In the genomic region with DNA sequence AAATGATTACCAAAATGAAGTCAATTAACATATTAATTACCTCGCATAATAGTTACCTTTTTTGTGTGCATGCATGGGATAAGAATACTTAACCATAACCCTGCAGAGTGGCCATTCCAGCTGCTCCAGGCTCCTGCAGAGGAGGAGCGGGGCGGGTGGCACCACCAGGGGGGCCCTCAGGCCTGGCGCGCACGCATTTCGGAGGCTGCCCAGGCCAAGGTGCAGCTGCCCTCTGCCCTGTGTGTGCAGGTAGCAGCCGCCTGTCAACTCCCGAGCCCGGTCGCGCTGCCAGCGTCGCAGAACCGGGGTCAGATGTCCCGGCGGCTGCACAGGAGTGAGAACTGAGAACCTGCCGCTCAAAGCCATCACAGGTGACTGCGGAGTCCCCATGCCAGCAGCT, we compare ENCODE assay signal across 16 cellular contexts. TPM values are rescaled to one million over a fixed set of nuclear protein-coding genes. Genes with fewer than 3 reads are reported as not detected.
A peak's percentile ranks its signal among the peaks of the same experiment; 100 is the strongest.
DNase-seq lines count a peak whose midpoint lies in the region; ATAC-seq, FAIRE-seq and TF ChIP-seq lines count a peak whose summit lies in the region.
"Not testable (repeated sequence)": the region's sequence is repeated elsewhere in the genome, so short reads cannot be mapped to it uniquely, and the experiment has no call there.
"Had no signal": no experiment of that assay in that cellular context is flagged by ENCODE, and none has a peak within 500 bp of the region (broad histone marks: within the 10 kb centered on the region; RNA-seq: fewer than 3 reads in every experiment).

No MANE protein-coding gene starts in this region.

- H3K56ac ChIP-seq in H9 (ENCODE audit: insufficient read length, low read depth, low read length), result not testable (repeated sequence)

- H4K91ac ChIP-seq in H9 (ENCODE audit: insufficient read length, low read depth, low read length), result not testable (repeated sequence)

- TF ChIP-seq CTCF in H9 (conservative IDR thresholded peaks at IDR 0.05); esophagus muscularis mucosa (IDR thresholded peaks at IDR 0.05); kidney (IDR thresholded peaks at IDR 0.05; ENCODE audit: borderline replicate concordance, extremely low read depth, insufficient read depth); right lobe of liver (IDR thresholded peaks at IDR 0.05): not testable (repeated sequence)

- H2BK120ac ChIP-seq in H9 (ENCODE audit: low read depth, low read length, poor library complexity, severe bottlenecking), result not testable (repeated sequence)

- not testable (repeated sequence) for H3K4me1 Mint-ChIP-seq in H9; stimulated activated memory B cell treated with anti-CD40 and anti-IgM and Interleukin-4, amounts not matched to agents 10 μg/mL and 1 μg/mL and 100 μg/mL, for 72 hours

- H3K18ac ChIP-seq in H9 (ENCODE audit: insufficient read length, low read depth, low read length), result not testable (repeated sequence)

- H2BK12ac ChIP-seq in H9 (ENCODE audit: insufficient read length, low read depth, low read length), result not testable (repeated sequence)

- not testable (repeated sequence) for TF ChIP-seq EP300 in esophagus muscularis mucosa (IDR thresholded peaks at IDR 0.05)

- H3K9ac ChIP-seq in H9 (ENCODE audit: extremely low read depth, insufficient read length, low read length); kidney (ENCODE audit: low read length in 2 of 2): not testable (repeated sequence)

- not testable (repeated sequence) for H3K79me1 ChIP-seq in H9 (ENCODE audit: insufficient read depth, low read depth, low read length, poor library complexity, severe bottlenecking)

- DNase-seq in H9 (peak; percentile 14), ecto neural progenitor cell (ENCODE audit: low spot score) (peak; percentile 6), esophagus muscularis mucosa (ENCODE audit: extremely low spot score) (peak; percentile 42), kidney (peak; percentile 26), right lobe of liver (peak in 1 of 3 donors; percentile 34), retina (peak; percentile 1)
- not testable (repeated sequence) for DNase-seq in left ventricle myocardium superior

- intact Hi-C loops in esophagus muscularis mucosa (cut with DNase I); left ventricle myocardium superior (cut with micrococcal nuclease); kidney (cut with DNase I); right lobe of liver (cut with DNase I): not testable (repeated sequence)

- not testable (repeated sequence) for H4K8ac ChIP-seq in H9 (replicated peaks; ENCODE audit: insufficient read length, low read depth, low read length)

- ATAC-seq in left ventricle myocardium superior, result peak; percentile 23
- peak in 3 of 4 donors; percentile 21 to 49 (median 37) for ATAC-seq in right lobe of liver
- peak; percentile 31 for ATAC-seq in stimulated activated memory B cell treated with anti-CD40 and anti-IgM and Interleukin-4, amounts not matched to agents 10 μg/mL and 1 μg/mL and 100 μg/mL, for 72 hours

- not testable (repeated sequence) for H3K4me3 ChIP-seq in esophagus muscularis mucosa; kidney (ENCODE audit: low read length in 2 of 2); right lobe of liver

- not testable (repeated sequence) for H3K27me3 ChIP-seq in H9 (ENCODE audit: insufficient read depth, low read length); esophagus muscularis mucosa; right lobe of liver

- not testable (repeated sequence) for H2BK5ac ChIP-seq in H9 (ENCODE audit: insufficient read length, low read length)

- not testable (repeated sequence) for H4K20me1 ChIP-seq in H9 (ENCODE audit: control insufficient read depth, insufficient read depth, insufficient read length)

- H3K27ac ChIP-seq in H9 (ENCODE audit: insufficient read length, low read depth, low read length); esophagus muscularis mucosa (replicated peaks in 1 of 4); kidney (ENCODE audit: low read depth in 2 of 2, low read length in 2 of 2); right lobe of liver: not testable (repeated sequence)

- not testable (repeated sequence) for H3K4me2 ChIP-seq in H9 (ENCODE audit: insufficient read depth, insufficient read length, low read length)

- not testable (repeated sequence) for H3K36me3 ChIP-seq in esophagus muscularis mucosa; kidney (ENCODE audit: control insufficient read depth in 1 of 2, insufficient read depth in 2 of 2, low read length in 2 of 2); right lobe of liver

- H3K36me3 Mint-ChIP-seq in H9 (ENCODE audit: insufficient read depth in 1 of 3, low read depth in 3 of 3); stimulated activated memory B cell treated with anti-CD40 and anti-IgM and Interleukin-4, amounts not matched to agents 10 μg/mL and 1 μg/mL and 100 μg/mL, for 72 hours: not testable (repeated sequence)

- H3K4me3 Mint-ChIP-seq in H9; stimulated activated memory B cell treated with anti-CD40 and anti-IgM and Interleukin-4, amounts not matched to agents 10 μg/mL and 1 μg/mL and 100 μg/mL, for 72 hours: not testable (repeated sequence)

- H3K23me2 ChIP-seq in H9 (ENCODE audit: insufficient read length, low read depth, low read length, poor library complexity, severe bottlenecking), result not testable (repeated sequence)

- not testable (repeated sequence) for H3K79me2 ChIP-seq in H9 (ENCODE audit: insufficient read depth, low read length)

- H3K4me1 ChIP-seq in H9 (ENCODE audit: insufficient read depth, low read length); esophagus muscularis mucosa; kidney (ENCODE audit: control insufficient read depth in 1 of 2, insufficient read depth in 1 of 2, low read depth in 1 of 2, low read length in 2 of 2); right lobe of liver: not testable (repeated sequence)

- H2BK20ac ChIP-seq in H9 (ENCODE audit: low read depth, low read length, poor library complexity, severe bottlenecking), result not testable (repeated sequence)

- not testable (repeated sequence) for FAIRE-seq in kidney (lab: Jason Lieb, UNC)

- H3K27me3 Mint-ChIP-seq in H9 (ENCODE audit: low read depth); stimulated activated memory B cell treated with anti-CD40 and anti-IgM and Interleukin-4, amounts not matched to agents 10 μg/mL and 1 μg/mL and 100 μg/mL, for 72 hours: not testable (repeated sequence)

- H3K23ac ChIP-seq in H9 (ENCODE audit: insufficient read length, low read depth, low read length), result not testable (repeated sequence)

- not testable (repeated sequence) for H3K9me3 ChIP-seq in H9 (ENCODE audit: control insufficient read depth, low read depth, low read length); esophagus muscularis mucosa; kidney (ENCODE audit: control insufficient read depth in 1 of 2, low read length in 2 of 2); right lobe of liver

- H2BK15ac ChIP-seq in H9 (ENCODE audit: low read depth, low read length), result not testable (repeated sequence)

- not testable (repeated sequence) for H4K5ac ChIP-seq in H9 (ENCODE audit: insufficient read length, low read depth, low read length)

- no CpG with 5 or more reads among the region's 19 CpGs for WGBS in H9 (ENCODE audit: extremely low coverage, insufficient read length, low lambda C conversion rate)
- 54% methylated on average over 6 of the region's 19 CpGs for whole genome bisulfite sequencing in esophagus muscularis mucosa
- WGBS in right lobe of liver (ENCODE audit: insufficient coverage, low coverage, low lambda C conversion rate, missing lambda C conversion rate), result 80% methylated on average over 1 of the region's 19 CpGs

- not testable (repeated sequence) for H2AFZ ChIP-seq in H9 (ENCODE audit: low read length)

- not testable (repeated sequence) for H3K14ac ChIP-seq in H9 (ENCODE audit: insufficient read depth, low read length)

- not testable (repeated sequence) for H3K27ac Mint-ChIP-seq in H9; stimulated activated memory B cell treated with anti-CD40 and anti-IgM and Interleukin-4, amounts not matched to agents 10 μg/mL and 1 μg/mL and 100 μg/mL, for 72 hours

- not testable (repeated sequence) for H2AK5ac ChIP-seq in H9 (ENCODE audit: insufficient read length, low read length)

- not testable (repeated sequence) for H3K9me3 Mint-ChIP-seq in H9; stimulated activated memory B cell treated with anti-CD40 and anti-IgM and Interleukin-4, amounts not matched to agents 10 μg/mL and 1 μg/mL and 100 μg/mL, for 72 hours

- TF ChIP-seq POLR2A in esophagus muscularis mucosa (IDR thresholded peaks at IDR 0.05; ENCODE audit: low read depth); right lobe of liver (IDR thresholded peaks at IDR 0.05): not testable (repeated sequence)

- H3T11ph ChIP-seq in H9 (ENCODE audit: low read length), result not testable (repeated sequence)

- not testable (repeated sequence) for H3K4ac ChIP-seq in H9 (ENCODE audit: low read depth, low read length)

RNA-seq across cellular contexts. Expression of a gene that starts 41.4 kb away (rescaled TPM):
- total RNA-seq in H9 (2021) (not detected in 2 replicates), esophagus muscularis mucosa (not detected), left ventricle myocardium superior (not detected), kidney (not detected), right lobe of liver (not detected)
- not detected for polyA plus RNA-seq in kidney (ENCODE audit: insufficient read depth, low read depth, low replicate concordance)
- total RNA-seq: CD4-positive, alpha-beta T cell; CD8-positive, alpha-beta memory T cell; GM12878; GM23248; H4; HFFc6 had no signal
- polyA plus RNA-seq: A549; CD14-positive monocyte; CD8-positive, alpha-beta memory T cell; GM12878; GM23248 had no signal
